ENCODE assay signal across 26 cellular contexts in genomic region chr11:69512790-69513189, GRCh38. TPM values are rescaled to one million over a fixed set of nuclear protein-coding genes. Genes with fewer than 3 reads are reported as not detected.
DNase-seq lines count a peak whose midpoint lies in the region; ATAC-seq, FAIRE-seq and TF ChIP-seq lines count a peak whose summit lies in the region.
"Had no signal": no experiment of that assay in that cellular context is flagged by ENCODE, and none has a peak within 500 bp of the region (broad histone marks: within the 10 kb centered on the region; RNA-seq: fewer than 3 reads in every experiment).

No MANE protein-coding gene starts in this region.

- no peak for DNase-seq in GM23338 (ENCODE audit: low spot score)
- no peak for DNase-seq in IMR-90
- DNase-seq in HepG2 (ENCODE audit: low spot score), result no peak
- peak; percentile 76 for DNase-seq in posterior vena cava (ENCODE audit: low spot score)
- DNase-seq in MCF 10A (ENCODE audit: unreplicated experiment), result no peak
- DNase-seq in GM19240 (ENCODE audit: insufficient read length, low spot score), result no peak
- DNase-seq in A673 (ENCODE audit: low spot score), result no peak
- DNase-seq: C1 segment of cervical spinal cord; CD4-positive, alpha-beta memory T cell; COR-L47; GOT3; Karpas-422; NCI-H1092 treated with DMSO at 0.1 percent for 48 hours; NCI-H1436; NCI-H187; NCI-H2081 treated with DMSO at 0.1 percent for 48 hours; NCI-H2171; NCI-H226; NCI-H510A; NCI-H69; SHP77 treated with DMSO at 0.1 percent for 48 hours had no signal

- no peak for FAIRE-seq in HepG2 (lab: Jason Lieb, UNC)
- FAIRE-seq: A204.1, G401.6 had no signal

- H3K9me1 ChIP-seq in IMR-90 (ENCODE audit: insufficient read depth, low read length), result peaks cover 15% of the 10 kb centered on the region; the same call in 1 of the 2 replicates

- no peak overlapping the region for H4K8ac ChIP-seq in IMR-90 (ENCODE audit: low read depth in 2 of 2, low read length in 2 of 2)

- dilution Hi-C loops in IMR-90 (cut with HindIII; ENCODE audit: low sequenced_read_pairs, unreplicated experiment), result no loop called here

- H4K5ac ChIP-seq in IMR-90 (ENCODE audit: low read depth, low read length), result no peak overlapping the region

- H2BK5ac ChIP-seq in IMR-90 (ENCODE audit: low read depth, low read length, poor library complexity, severe bottlenecking), result no peak overlapping the region

- peaks cover 21% of the 10 kb centered on the region for H3K9me3 Mint-ChIP-seq in GM23338
- H3K9me3 Mint-ChIP-seq in MCF 10A (ENCODE audit: unreplicated experiment), result no peaks in the 10 kb centered on the region

- no peak overlapping the region for H3K23ac ChIP-seq in IMR-90 (ENCODE audit: low read depth, low read length)

- H2AK9ac ChIP-seq in IMR-90 (replicated peaks; ENCODE audit: low read depth, low read length, poor library complexity), result peak overlapping the region; percentile 14

- H3K27ac Mint-ChIP-seq in GM23338 (peak overlapping the region; percentile 41; the same call in 1 of the 2 replicates), MCF 10A (ENCODE audit: low read depth, unreplicated experiment) (no peak overlapping the region)
- H3K27ac Mint-ChIP-seq: CD4-positive, alpha-beta memory T cell had no signal

- H3K9me3 ChIP-seq in IMR-90 (ENCODE audit: control insufficient read depth, insufficient read depth, low read length) (0 out of 2 replicates have a peak, but pooled peaks cover 3% of the 10 kb centered on the region), HepG2 (ENCODE audit: low read length) (no peaks in the 10 kb centered on the region), A673 (ENCODE audit: low read depth, low read length, poor library complexity, severe bottlenecking) (no peaks in the 10 kb centered on the region)

- H3K9ac ChIP-seq in IMR-90 (ENCODE audit: low read depth, low read length) (no peak overlapping the region), HepG2 (ENCODE audit: insufficient read depth, low read depth, low read length) (no peak overlapping the region)

- H3K27me3 ChIP-seq in GM23338 (ENCODE audit: insufficient read depth) (no peaks in the 10 kb centered on the region), IMR-90 (ENCODE audit: control insufficient read depth, insufficient read depth, low read length) (no peaks in the 10 kb centered on the region), HepG2 (ENCODE audit: control insufficient read depth in 1 of 2, insufficient read depth in 2 of 2, low read length in 2 of 2) (peaks cover 5 to 61% of the 10 kb centered on the region in 2 experiments), A673 (replicated peaks; ENCODE audit: insufficient read depth, low read depth, low read length, poor library complexity) (no peaks in the 10 kb centered on the region)

- H3K79me1 ChIP-seq in IMR-90 (ENCODE audit: low read depth in 1 of 2, low read length in 2 of 2), result peaks cover 0 to 5% of the 10 kb centered on the region in 2 experiments; a peak in 1 of 4 replicates

- H3K27me3 Mint-ChIP-seq in GM23338 (ENCODE audit: insufficient read depth, low read depth, poor library complexity), result peaks cover 12% of the 10 kb centered on the region
- no peaks in the 10 kb centered on the region for H3K27me3 Mint-ChIP-seq in MCF 10A (ENCODE audit: insufficient read depth, unreplicated experiment)

- no peak overlapping the region for H2BK15ac ChIP-seq in IMR-90 (ENCODE audit: low read depth, low read length)

- TF ChIP-seq RAD21 in IMR-90 (IDR thresholded peaks at IDR 0.05; ENCODE audit: low read length), result no peak
- no peak for TF ChIP-seq RAD21 in HepG2 (CRISPR knock-in tag; IDR thresholded peaks at IDR 0.05)

- POLR2A ChIA-PET in IMR-90 (lab: Charles Lee; ENCODE audit: unreplicated experiment), result no interaction called here
- POLR2A ChIA-PET in HepG2 (lab: Yijun Ruan, JAX), result no interaction called here
- POLR2A ChIA-PET in MCF 10A (lab: Yijun Ruan, JAX), result no interaction called here
- POLR2A ChIA-PET in A673 (lab: Charles Lee; ENCODE audit: low non-redundant PET), result no interaction called here

- H2AK5ac ChIP-seq in IMR-90 (ENCODE audit: low read depth, low read length), result peak overlapping the region; percentile 75

- in situ Hi-C loops in IMR-90 (cut with MboI; ENCODE audit: low sequenced_read_pairs) (no loop called here), HepG2 (cut with HindIII; ENCODE audit: extremely low pct_ligation_motif_present, low pct_unique_long_range_greater_than_20kb) (no loop called here)

- ATAC-seq in GM23338 (no peak), IMR-90 (ENCODE audit: low read depth) (no peak), HepG2 (peak; percentile 42; the same call in 1 of the 3 replicates)

- intact Hi-C loops in IMR-90 (cut with micrococcal nuclease), result no loop called here
- intact Hi-C loops in HepG2 (cut with micrococcal nuclease; ENCODE audit: unreplicated experiment), result no loop called here
- intact Hi-C loops in posterior vena cava (cut with DNase I), result no loop called here
- intact Hi-C loops in MCF 10A (cut with micrococcal nuclease), result no loop called here
- intact Hi-C loops in A673 (cut with micrococcal nuclease; ENCODE audit: unreplicated experiment), result no loop called here

- no peak overlapping the region for H3K14ac ChIP-seq in IMR-90 (replicated peaks; ENCODE audit: low read depth, low read length)

- H3K27ac ChIP-seq in GM23338 (ENCODE audit: low read depth) (no peak overlapping the region), IMR-90 (ENCODE audit: insufficient read depth, low read length) (no peak overlapping the region), HepG2 (ENCODE audit: extremely low read length, insufficient read depth, low read length) (no peak overlapping the region), A673 (ENCODE audit: low read depth, low read length, poor library complexity, severe bottlenecking) (no peak overlapping the region)
- H3K27ac ChIP-seq: HL-60, RWPE1 had no signal

- no peak overlapping the region for H4K91ac ChIP-seq in IMR-90 (ENCODE audit: insufficient read depth, low read depth, low read length)

- H3K9me2 ChIP-seq in GM23338 (ENCODE audit: insufficient read depth), result 0 out of 2 replicates have a peak, but pooled peaks cover 5% of the 10 kb centered on the region

- TF ChIP-seq POLR2A in IMR-90 (IDR thresholded peaks at IDR 0.05; ENCODE audit: low read depth, low read length) (no peak), HepG2 (IDR thresholded peaks at IDR 0.05; ENCODE audit: insufficient read depth in 1 of 2, low read depth in 2 of 2, low read length in 2 of 2) (no peak)

- no peak overlapping the region for H2BK20ac ChIP-seq in IMR-90 (ENCODE audit: low read depth, low read length)

- no peaks in the 10 kb centered on the region for H3K36me3 ChIP-seq in GM23338 (ENCODE audit: insufficient read depth)
- no peaks in the 10 kb centered on the region for H3K36me3 ChIP-seq in IMR-90 (ENCODE audit: control insufficient read depth, insufficient read depth, low read length)
- no peaks in the 10 kb centered on the region for H3K36me3 ChIP-seq in HepG2 (replicated peaks in 1 of 2; ENCODE audit: control insufficient read depth in 1 of 2, insufficient read depth in 2 of 2, low read length in 2 of 2)
- no peaks in the 10 kb centered on the region for H3K36me3 ChIP-seq in A673 (ENCODE audit: insufficient read depth, low read length, poor library complexity, severe bottlenecking)

- H3K79me2 ChIP-seq in GM23338 (replicated peaks; ENCODE audit: insufficient read depth) (no peaks in the 10 kb centered on the region), HepG2 (ENCODE audit: insufficient read depth, low read length) (no peaks in the 10 kb centered on the region)

- H3K36me3 Mint-ChIP-seq in GM23338 (ENCODE audit: low read depth) (peaks cover 17% of the 10 kb centered on the region), MCF 10A (ENCODE audit: insufficient read depth, unreplicated experiment) (no peaks in the 10 kb centered on the region)
- H3K36me3 Mint-ChIP-seq: CD4-positive, alpha-beta memory T cell had no signal

- no peak overlapping the region for H3K56ac ChIP-seq in IMR-90 (ENCODE audit: extremely low read depth, insufficient read depth, low read length)

- H4K20me1 ChIP-seq in GM23338 (replicated peaks; ENCODE audit: insufficient read depth) (no peaks in the 10 kb centered on the region), IMR-90 (ENCODE audit: insufficient read depth, low read length) (no peaks in the 10 kb centered on the region), HepG2 (ENCODE audit: insufficient read depth, low read length) (no peaks in the 10 kb centered on the region)

- no peak overlapping the region for H3K18ac ChIP-seq in IMR-90 (ENCODE audit: low read depth, low read length)

- H3K4me1 ChIP-seq in GM23338 (ENCODE audit: insufficient read depth), result no peaks in the 10 kb centered on the region
- H3K4me1 ChIP-seq in IMR-90 (ENCODE audit: control insufficient read depth, insufficient read depth, low read length), result peaks cover 10% of the 10 kb centered on the region
- no peaks in the 10 kb centered on the region for H3K4me1 ChIP-seq in HepG2 (ENCODE audit: insufficient read depth, low read length)
- H3K4me1 ChIP-seq in A673 (ENCODE audit: insufficient read depth, low read length, poor library complexity, severe bottlenecking), result no peaks in the 10 kb centered on the region

- BruUV-seq in IMR-90 (replicated peaks; lab: Mats Ljungman, UMichigan), result no TSS peak
- BruUV-seq in HepG2 (replicated peaks; lab: Mats Ljungman, UMichigan), result no TSS peak
- no TSS peak for BruUV-seq in MCF 10A (replicated peaks; lab: Mats Ljungman, UMichigan)
- BruUV-seq in A673 (replicated peaks; lab: Mats Ljungman, UMichigan), result no TSS peak

- H3K4me3 ChIP-seq in GM23338, result no peak overlapping the region
- no peak overlapping the region for H3K4me3 ChIP-seq in IMR-90 (ENCODE audit: insufficient read depth, low read depth, low read length)
- H3K4me3 ChIP-seq in HepG2 (replicated peaks in 1 of 3; ENCODE audit: insufficient read depth in 1 of 3, low read depth in 2 of 3, low read length in 3 of 3), result no peak overlapping the region
- H3K4me3 ChIP-seq in A673 (ENCODE audit: low read depth, low read length, poor library complexity, severe bottlenecking), result no peak overlapping the region

- H3K4me3 Mint-ChIP-seq in GM23338, result no peak overlapping the region
- no peak overlapping the region for H3K4me3 Mint-ChIP-seq in MCF 10A (ENCODE audit: unreplicated experiment)
- H3K4me3 Mint-ChIP-seq: CD4-positive, alpha-beta memory T cell had no signal

- WGBS in IMR-90 (ENCODE audit: extremely low coverage in 2 of 2, insufficient read length in 1 of 2), 2 experiments, result 100% methylated on average over 2 of the region's 16 CpGs; no CpG with 5 or more reads in 1 of the 2 experiments
- 20% methylated on average over 1 of the region's 16 CpGs for WGBS in HepG2 (ENCODE audit: low lambda C conversion rate)

- no peaks in the 10 kb centered on the region for H3F3A ChIP-seq in GM23338 (replicated peaks; ENCODE audit: low read depth)

- no peak overlapping the region for H2AFZ ChIP-seq in GM23338
- H2AFZ ChIP-seq in IMR-90 (replicated peaks; ENCODE audit: low read length, poor library complexity), result no peak overlapping the region
- no peak overlapping the region for H2AFZ ChIP-seq in HepG2 (ENCODE audit: low read length)

- TF ChIP-seq EP300 in HepG2 (IDR thresholded peaks at IDR 0.05; ENCODE audit: low read depth in 2 of 2, low read length in 2 of 2), result no peak
- no peak for TF ChIP-seq EP300 in HepG2 (CRISPR knock-in tag; IDR thresholded peaks at IDR 0.05; ENCODE audit: borderline replicate concordance)

- TF ChIP-seq CTCF in GM23338 (conservative IDR thresholded peaks at IDR 0.05; ENCODE audit: low read depth in 2 of 2), result no peak
- TF ChIP-seq CTCF in IMR-90 (conservative IDR thresholded peaks at IDR 0.05; ENCODE audit: low read depth, low read length), result no peak
- TF ChIP-seq CTCF in HepG2 (CRISPR knock-in tag; IDR thresholded peaks at IDR 0.05), result no peak
- TF ChIP-seq CTCF in MCF 10A (IDR thresholded peaks at IDR 0.05; ENCODE audit: unreplicated experiment), result no peak
- no peak for TF ChIP-seq CTCF in A673 (conservative IDR thresholded peaks at IDR 0.05; ENCODE audit: low read depth, low read length)

- no peaks in the 10 kb centered on the region; the same call in 2 of the 3 replicates for H3K4me1 Mint-ChIP-seq in GM23338
- H3K4me1 Mint-ChIP-seq in MCF 10A (ENCODE audit: insufficient read depth, unreplicated experiment), result peaks cover 11% of the 10 kb centered on the region

- CTCF ChIA-PET in IMR-90 (lab: Yijun Ruan, JAX) (no interaction called here), HepG2 (lab: Yijun Ruan, JAX; ENCODE audit: low intra/inter-chr PET ratio, low total read pairs) (no interaction called here), MCF 10A (lab: Yijun Ruan, JAX) (interaction anchor here (0.6 kb wide), 1 partner anchor 684 kb away, joined by 3 read pairs; no protein-coding TSS in a partner anchor), A673 (lab: Charles Lee) (no interaction called here)

- H3K4ac ChIP-seq in IMR-90 (ENCODE audit: low read depth, low read length), result no peak overlapping the region

- peak overlapping the region; percentile 13; the same call in 1 of the 2 replicates for H2BK120ac ChIP-seq in IMR-90 (ENCODE audit: low read depth, low read length)

- no peak overlapping the region for H3K4me2 ChIP-seq in GM23338
- no peak overlapping the region for H3K4me2 ChIP-seq in IMR-90 (ENCODE audit: low read depth, low read length)
- H3K4me2 ChIP-seq in HepG2 (ENCODE audit: low read depth, low read length), result no peak overlapping the region

RNA-seq across cellular contexts. Expression of gene LINC01488, which starts 31.3 kb away (rescaled TPM):
- not detected in 2 replicates for total RNA-seq in GM23338 (2014; rRNA removed; shearing (Covaris generic))
- polyA plus RNA-seq in GM23338 (2016; fragmentation: Nextera tagmentation; extraction: Ambion mirVana), result not detected in 2 replicates
- total RNA-seq in IMR-90 (2012; rRNA removed), result not detected in 2 replicates
- polyA plus RNA-seq in IMR-90 (2012; rRNA removed), result not detected in 2 replicates
- not detected in 2 replicates for polyA plus RNA-seq in IMR-90 (2012; cell fraction: cytosol; rRNA removed)
- not detected in 2 replicates for polyA plus RNA-seq in IMR-90 (2012; cell fraction: nucleus; rRNA removed; ENCODE audit: low replicate concordance)
- 0.14 and 0.58 TPM in 2 replicates for total RNA-seq in HepG2 (2016; rRNA removed; fragmentation: Illumina TruSeq; extraction: Trizol)
- 0.10 and 0.18 TPM in 2 replicates for total RNA-seq in HepG2 (2016; cell fraction: cytosol; rRNA removed; fragmentation: Illumina TruSeq; extraction: Trizol; ENCODE audit: low read depth)
- total RNA-seq in HepG2 (2016; cell fraction: insoluble cytoplasmic fraction; rRNA removed; fragmentation: Illumina TruSeq; extraction: Trizol), result 0.09 and 0.74 TPM in 2 replicates
- 0.17 and 0.31 TPM in 2 replicates for total RNA-seq in HepG2 (2016; cell fraction: membrane; rRNA removed; fragmentation: Illumina TruSeq; extraction: Trizol)
- 0.47 and 1.4 TPM in 2 replicates for total RNA-seq in HepG2 (2016; cell fraction: nucleus; rRNA removed; fragmentation: Illumina TruSeq; extraction: Trizol)
- polyA plus RNA-seq in HepG2 (2011; rRNA removed), result 0.13 and 0.26 TPM in 2 replicates
- polyA plus RNA-seq in HepG2 (2011; cell fraction: cytosol; rRNA removed), result 0.11 TPM in 1 of 2 replicates, not detected in the other
- 0.31 and 1.3 TPM in 2 replicates for polyA plus RNA-seq in HepG2 (2011; cell fraction: nucleus; rRNA removed)
- 0.04 TPM in 1 of 2 replicates, not detected in the other for polyA plus RNA-seq in HepG2 (2012)
- 0.09 and 0.12 TPM in 2 replicates for polyA plus RNA-seq in HepG2 (2016; cell fraction: cytosol; fragmentation: Illumina TruSeq; extraction: Trizol; ENCODE audit: low read depth)
- polyA plus RNA-seq in HepG2 (2016; cell fraction: insoluble cytoplasmic fraction; fragmentation: Illumina TruSeq; extraction: Trizol; ENCODE audit: low read depth), result 0.21 and 0.39 TPM in 2 replicates
- polyA plus RNA-seq in HepG2 (2016; cell fraction: membrane; fragmentation: Illumina TruSeq; extraction: Trizol; ENCODE audit: low read depth), result 0.22 TPM in 2 replicates
- 1.7 and 3.1 TPM in 2 replicates for polyA plus RNA-seq in HepG2 (2016; cell fraction: nucleus; fragmentation: Illumina TruSeq; extraction: Trizol; ENCODE audit: insufficient read depth, low read depth)
- 0.16 TPM in 1 of 2 replicates, not detected in the other for polyA minus RNA-seq in HepG2 (2011; rRNA and poly(A)+ RNA removed; ENCODE audit: low replicate concordance)
- polyA minus RNA-seq in HepG2 (2011; cell fraction: cytosol; rRNA and poly(A)+ RNA removed), result not detected in 2 replicates
- polyA minus RNA-seq in HepG2 (2011; cell fraction: nucleus; rRNA and poly(A)+ RNA removed), result 0.12 and 0.39 TPM in 2 replicates
- not detected for total RNA-seq in posterior vena cava
- total RNA-seq in MCF 10A (2022), result not detected in 2 replicates
- total RNA-seq in A673 (2021), result not detected in 2 replicates
- total RNA-seq: CD4-positive, alpha-beta memory T cell; OCI-LY7 had no signal
- polyA plus RNA-seq: CD4-positive, alpha-beta memory T cell had no signal
